Comparison of ENCODE assay signal across 7 cellular contexts in the genomic region with DNA sequence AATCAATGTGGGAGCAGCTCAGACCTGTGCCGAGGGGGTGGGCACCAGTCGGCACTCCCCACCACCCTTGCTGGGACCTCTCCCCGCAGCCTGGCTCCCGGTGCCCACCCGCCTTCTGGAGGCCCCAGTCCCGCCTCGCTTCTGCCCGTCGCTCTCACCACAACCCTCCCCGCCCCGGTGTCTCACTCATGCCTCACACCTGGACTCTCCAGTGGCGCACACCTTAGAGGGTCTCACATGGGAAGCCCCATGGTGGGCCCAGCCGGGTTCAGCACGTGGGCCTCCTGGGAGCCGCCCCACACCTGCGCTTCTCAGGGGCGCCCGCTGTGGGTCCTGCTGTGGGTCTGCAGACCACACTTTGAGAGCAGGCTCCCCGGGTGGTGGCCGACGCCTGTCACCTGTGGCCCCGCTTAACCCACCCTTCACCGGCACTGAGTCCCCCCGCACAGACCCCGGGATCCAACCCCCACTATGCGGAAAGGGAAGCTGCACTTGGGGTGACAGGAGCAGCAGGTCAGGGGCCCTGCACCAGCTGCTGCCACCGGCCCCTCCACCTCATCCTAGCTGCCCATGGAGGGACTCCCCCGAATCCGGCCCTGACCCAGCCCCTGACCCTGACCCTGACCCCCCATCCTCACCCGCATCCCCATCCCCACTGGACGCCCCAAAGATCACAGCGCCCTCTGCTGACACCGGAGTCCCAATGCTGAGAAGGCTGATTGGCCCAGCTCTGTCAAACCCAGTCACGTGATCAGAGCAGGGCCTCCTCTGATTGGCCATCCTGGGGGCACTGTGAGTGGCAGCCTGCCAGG. TPM values are rescaled to one million over a fixed set of nuclear protein-coding genes. Genes with fewer than 3 reads are reported as not detected.
DNase-seq lines count a peak whose midpoint lies in the region; ATAC-seq, FAIRE-seq and TF ChIP-seq lines count a peak whose summit lies in the region.

No MANE protein-coding gene starts in this region.

- WGBS in spleen, 5 donors, result 87 to 90% (median 89%) methylated on average over 21 to 34 of the region's 34 CpGs

- H3K27me3 ChIP-seq in PC-3 (ENCODE audit: low read length) (no peaks in the 10 kb centered on the region), spleen (replicated peaks in 1 of 7) (peaks cover 0 to 10% (median 0%) of the 10 kb centered on the region in 7 donors)

- in situ Hi-C loops in astrocyte of the spinal cord (cut with HindIII; ENCODE audit: low sequenced_read_pairs), result no loop called here

- H3K4me1 ChIP-seq in PC-3 (ENCODE audit: insufficient read depth, low read length) (no peaks in the 10 kb centered on the region), spleen (peaks cover 0 to 47% (median 18%) of the 10 kb centered on the region in 6 donors)

- no peak overlapping the region for H3K4me2 ChIP-seq in PC-3 (ENCODE audit: low read length)

- H2AFZ ChIP-seq in PC-3 (ENCODE audit: low read length), result no peak overlapping the region

- H3K4me3 ChIP-seq in PC-3 (ENCODE audit: low read length) (no peak overlapping the region), astrocyte of the spinal cord (ENCODE audit: low read depth, low read length) (no peak overlapping the region), spleen (no peak overlapping the region), coronary artery (no peak overlapping the region)

- CTCF ChIA-PET in PC-3 (lab: Charles Lee), result interaction anchor here (0.9 kb wide), 1 partner anchor 13 kb away, joined by 3 read pairs; no protein-coding TSS in a partner anchor

- peak; percentile 57 for TF ChIP-seq CTCF in PC-3 (conservative IDR thresholded peaks at IDR 0.05; ENCODE audit: low read depth, low read length)
- peak; percentile 26 for TF ChIP-seq CTCF in astrocyte of the spinal cord (IDR thresholded peaks at IDR 0.05; ENCODE audit: low read depth, low read length)
- peak in 6 of 11 experiments; percentile 13 to 40 (median 29) for TF ChIP-seq CTCF in spleen (IDR thresholded peaks at IDR 0.05 in 8 of 11, conservative IDR thresholded peaks at IDR 0.05 in 3 of 11)
- no peak for TF ChIP-seq CTCF in coronary artery (IDR thresholded peaks at IDR 0.05)

- POLR2A ChIA-PET in PC-3 (lab: Charles Lee; ENCODE audit: unreplicated experiment), result no interaction called here

- TF ChIP-seq POLR2A in GM12891 (IDR thresholded peaks at IDR 0.05; ENCODE audit: low read depth, low read length) (no peak), spleen (IDR thresholded peaks at IDR 0.05) (no peak)

- peak; percentile 27; the same call in 1 of the 2 replicates for ATAC-seq in PC-3

- H3K9ac ChIP-seq in PC-3 (ENCODE audit: low read length), result no peak overlapping the region

- no peaks in the 10 kb centered on the region for H4K20me1 ChIP-seq in PC-3 (ENCODE audit: low read length)

- H3K9me2 ChIP-seq in PC-3 (replicated peaks; ENCODE audit: low read length), result no peaks in the 10 kb centered on the region

- no peak for FAIRE-seq in GM12891 (lab: Jason Lieb, UNC)

- no peaks in the 10 kb centered on the region for H3F3A ChIP-seq in PC-3 (ENCODE audit: low read length, unreplicated experiment)

- intact Hi-C loops in PC-3 (cut with micrococcal nuclease) (no loop called here), spleen (cut with DNase I; ENCODE audit: low total_unique reads) (no loop called here)

- BruUV-seq in PC-3 (replicated peaks; lab: Mats Ljungman, UMichigan), result no TSS peak

- H3K36me3 ChIP-seq in PC-3 (ENCODE audit: low read depth, low read length) (no peaks in the 10 kb centered on the region), spleen (no peaks in the 10 kb centered on the region)

- no peaks in the 10 kb centered on the region for H3K79me2 ChIP-seq in PC-3 (ENCODE audit: low read length)

- H3K27ac ChIP-seq in PC-3 (ENCODE audit: low read length), result no peak overlapping the region
- no peak overlapping the region for H3K27ac ChIP-seq in spleen
- H3K27ac ChIP-seq in coronary artery, result no peak overlapping the region

- peak; percentile 86 for DNase-seq in GM12891 (ENCODE audit: insufficient read length, low spot score)
- DNase-seq in PC-3, result peak; percentile 36
- DNase-seq in astrocyte of the spinal cord (ENCODE audit: low read depth, low spot score), result no peak
- DNase-seq in spleen, result no peak
- no peak for DNase-seq in GOT3 (lab: John Stamatoyannopoulos, UW)
- no peak for DNase-seq in coronary artery (ENCODE audit: low spot score)
- no peak for DNase-seq in SKM-1 (lab: John Stamatoyannopoulos, UW; ENCODE audit: unreplicated experiment)

- H3K9me3 ChIP-seq in PC-3 (ENCODE audit: low read length) (no peaks in the 10 kb centered on the region), spleen (no peaks in the 10 kb centered on the region)

TF ChIP-seq in GM12891, 5 proteins besides CTCF, POLR2A, EP300 and RAD21:
- TF ChIP-seq TAF1 (IDR thresholded peaks at IDR 0.05; ENCODE audit: low read depth, low read length) (no peak), PAX5 (IDR thresholded peaks at IDR 0.05; ENCODE audit: insufficient read depth, low read length, severe bottlenecking) (no peak), POU2F2 (IDR thresholded peaks at IDR 0.05; ENCODE audit: low read depth, low read length) (no peak), SPI1 (IDR thresholded peaks at IDR 0.05; ENCODE audit: low read depth, low read length) (no peak), POLR2AphosphoS5 (IDR thresholded peaks at IDR 0.05; ENCODE audit: low read depth, low read length) (no peak)

RNA-seq across cellular contexts. Expression of a gene that starts 27.4 kb away (rescaled TPM):
- polyA plus RNA-seq in GM12891 (2012; ENCODE audit: low read depth, missing spikeins), result 30.0 TPM
- total RNA-seq in PC-3 (2014; rRNA removed) (77.8 and 118 TPM in 2 replicates), spleen (100 to 1,000 TPM in 1 of 7 donors, 10 to 100 TPM in 6; 82.8 to 112 (median 95.0) TPM)
- 10 to 100 TPM; 54.9 to 85.1 (median 71.4) TPM for polyA plus RNA-seq in spleen

Comparison
In these comparisons a context has a peak if more than half of its experiments do, and no peak if none do; other contexts are left out.
1. DNase-seq: peak in GM12891 (single experiment) and PC-3 (single experiment); none in astrocyte of the spinal cord (single experiment), spleen (single experiment), GOT3 (single experiment), coronary artery (single experiment) and SKM-1 (single experiment).